Comparison of ENCODE assay signal across 21 cellular contexts in genomic region chr20:13650474-13650873, GRCh38.
"Had no signal": no experiment of that assay in that cellular context is flagged by ENCODE, and none has a peak within 500 bp of the region (broad histone marks: within the 10 kb centered on the region; RNA-seq: fewer than 3 reads in every experiment).

No MANE protein-coding gene starts in this region.

- H3K36me3 ChIP-seq: brain microvascular endothelial cell, cardiac muscle cell, MG63, Peyer's patch had no signal

- H3K4me1 ChIP-seq: Peyer's patch had no signal

- H3K9me3 ChIP-seq: MG63, Peyer's patch had no signal

- ATAC-seq: activated CD4-positive, CD25-positive, alpha-beta regulatory T cell treated with anti-CD3 and anti-CD28 coated beads, Interleukin-2, amount 50 U/mL, for 24 hours; activated CD8-positive, alpha-beta T cell treated with anti-CD3 and anti-CD28 coated beads for 36 hours; activated T-cell treated with anti-CD3 and anti-CD28 coated beads, Interleukin-2, amount 50 U/mL, for 72 hours had no signal

- H3K27me3 ChIP-seq: brain microvascular endothelial cell, cardiac muscle cell, MG63, Peyer's patch had no signal

- H3K4me3 ChIP-seq: cardiac muscle cell, MG63, Peyer's patch had no signal

- DNase-seq: activated CD4-positive, alpha-beta T cell treated with anti-CD3 and anti-CD28 coated beads for 4 hours; activated CD8-positive, alpha-beta memory T cell treated with anti-CD3 and anti-CD28 coated beads, Interleukin-2, amount 50 U/mL, for 4 hours; activated CD8-positive, alpha-beta T cell treated with anti-CD3 and anti-CD28 coated beads for 36 hours; activated gamma-delta T cell treated with Interleukin-2 at 50 U/mL for 16 hours; activated naive CD4-positive, alpha-beta T cell treated with anti-CD3 and anti-CD28 coated beads, Interleukin-2, amount 10 ng/mL, durations not matched to agents 7 days and 5 days; activated naive CD8-positive, alpha-beta T cell treated with anti-CD3 and anti-CD28 coated beads for 36 hours; activated T-cell treated with anti-CD3 and anti-CD28 coated beads, Interleukin-2, amount 50 U/mL, for 72 hours; brain microvascular endothelial cell; MG63; MV-4-11; NCI-H1092 treated with DMSO at 0.1 percent for 48 hours; NCI-H1417 treated with DMSO at 0.1 percent for 48 hours; NCI-H1694; NCI-H2029; NCI-H2107; NCI-H510A treated with DMSO at 0.1 percent for 48 hours; Peyer's patch; Right ventricle myocardium superior had no signal

- H3K27ac ChIP-seq: brain microvascular endothelial cell, cardiac muscle cell, Peyer's patch, RWPE1 had no signal
